In genomic region chr15:22942306-22942855, GRCh38 we compare ENCODE assay signal across 19 cellular contexts. TPM values are rescaled to one million over a fixed set of nuclear protein-coding genes. Genes with fewer than 3 reads are reported as not detected.
DNase-seq lines count a peak whose midpoint lies in the region; ATAC-seq and TF ChIP-seq lines count a peak whose summit lies in the region.
"Had no signal": no experiment of that assay in that cellular context is flagged by ENCODE, and none has a peak within 500 bp of the region (broad histone marks: within the 10 kb centered on the region; RNA-seq: fewer than 3 reads in every experiment).

No MANE protein-coding gene starts in this region.

- H3K27me3 ChIP-seq in GM23338 (ENCODE audit: insufficient read depth) (no peaks in the 10 kb centered on the region), dorsolateral prefrontal cortex (no peaks in the 10 kb centered on the region)

- H3K4me3 Mint-ChIP-seq in GM23338: no peak overlapping the region
- H3K4me3 Mint-ChIP-seq: CD4-positive, alpha-beta T cell; H9 had no signal

- no peak overlapping the region for H2AFZ ChIP-seq in GM23338
- H2AFZ ChIP-seq: GM23248 had no signal

- intact Hi-C loops in dorsolateral prefrontal cortex (cut with DNase I) (no loop called here), posterior vena cava (cut with DNase I) (no loop called here)

- no peaks in the 10 kb centered on the region; the same call in 1 of the 2 replicates for H4K20me1 ChIP-seq in GM23338 (replicated peaks; ENCODE audit: insufficient read depth)

- H3K4me3 ChIP-seq in GM23338: no peak overlapping the region
- peak overlapping the region in 1 of 59 donors; percentile 12 for H3K4me3 ChIP-seq in dorsolateral prefrontal cortex
- H3K4me3 ChIP-seq: A549, GM12878, GM23248 had no signal

- peaks cover 4% of the 10 kb centered on the region; the same call in 1 of the 2 replicates for H3K4me1 ChIP-seq in GM23338 (ENCODE audit: insufficient read depth)
- H3K4me1 ChIP-seq: A549, Caco-2 had no signal

- no peaks in the 10 kb centered on the region; the same call in 1 of the 2 replicates for H3K36me3 ChIP-seq in GM23338 (ENCODE audit: insufficient read depth)

- peaks cover 3% of the 10 kb centered on the region for H3K27me3 Mint-ChIP-seq in GM23338 (ENCODE audit: insufficient read depth, low read depth, poor library complexity)
- H3K27me3 Mint-ChIP-seq: CD4-positive, alpha-beta T cell had no signal

- no peaks in the 10 kb centered on the region for H3K9me2 ChIP-seq in GM23338 (ENCODE audit: insufficient read depth)

- no peaks in the 10 kb centered on the region for H3F3A ChIP-seq in GM23338 (replicated peaks; ENCODE audit: low read depth)

- DNase-seq in NCI-H2029 (lab: John Stamatoyannopoulos, UW): peak; percentile 7
- DNase-seq in NCI-H2029 treated with DMSO at 0.1 percent for 48 hours (lab: John Stamatoyannopoulos, UW): no peak
- DNase-seq in GM23338 (ENCODE audit: low spot score): no peak
- DNase-seq in dorsolateral prefrontal cortex: no peak
- DNase-seq in posterior vena cava (ENCODE audit: low spot score): peak; percentile 67
- DNase-seq in DMS 273 treated with DMSO at 0.1 percent for 48 hours (lab: John Stamatoyannopoulos, UW): no peak
- DNase-seq: AML-193; Caco-2; CD4-positive, alpha-beta T cell; DND-41; EL; GM23248; H9 had no signal

- peaks cover 12% of the 10 kb centered on the region for H3K4me1 Mint-ChIP-seq in GM23338
- H3K4me1 Mint-ChIP-seq: H9 had no signal

- H3K27ac ChIP-seq in GM23338 (ENCODE audit: low read depth) (no peak overlapping the region), dorsolateral prefrontal cortex (peak overlapping the region in 33 of 59 donors; percentile 3 to 71 (median 46))
- H3K27ac ChIP-seq: 22Rv1, A549, C4-2B, GM23248 had no signal

- H3K27ac Mint-ChIP-seq in GM23338: no peak overlapping the region
- H3K27ac Mint-ChIP-seq: CD4-positive, alpha-beta T cell; H9 had no signal

- TF ChIP-seq CTCF in GM23338 (conservative IDR thresholded peaks at IDR 0.05; ENCODE audit: low read depth in 2 of 2): no peak
- TF ChIP-seq CTCF in dorsolateral prefrontal cortex (IDR thresholded peaks at IDR 0.05 in 54 of 56, conservative IDR thresholded peaks at IDR 0.05 in 2 of 56; ENCODE audit: low read depth in 1 of 56, partially characterized antibody in 56 of 56): no peak

- ATAC-seq in GM23338 (no peak), HG02798 (IDR thresholded peaks at IDR 0.05; ENCODE audit: poor library complexity, unreplicated experiment) (no peak), GM18909 (IDR thresholded peaks at IDR 0.05; ENCODE audit: poor library complexity, unreplicated experiment) (no peak)
- ATAC-seq: A549, GM12878 had no signal

- H3K9me3 Mint-ChIP-seq in GM23338: no peaks in the 10 kb centered on the region; the same call in 2 of the 3 replicates
- H3K9me3 Mint-ChIP-seq: CD4-positive, alpha-beta T cell; H9 had no signal

- H3K79me2 ChIP-seq in GM23338 (replicated peaks; ENCODE audit: insufficient read depth): peaks cover 3% of the 10 kb centered on the region; the same call in 1 of the 2 replicates

- H3K4me2 ChIP-seq in GM23338: 0 out of 2 replicates have a peak overlapping the region, but pooled peaks have one; percentile 49
- H3K4me2 ChIP-seq: A549 had no signal

- peaks cover 31% of the 10 kb centered on the region for H3K36me3 Mint-ChIP-seq in GM23338 (ENCODE audit: low read depth)

TF ChIP-seq in GM23338, 12 proteins besides CTCF, POLR2A, EP300 and RAD21:
- no peak for TF ChIP-seq EZH2 (IDR thresholded peaks at IDR 0.05; ENCODE audit: low read depth, unreplicated experiment)
TF ChIP-seq in GM23338: peak in this region for 0.

RNA-seq across cellular contexts. Expression of gene CYFIP1, which starts 37.8 kb away (rescaled TPM):
- 68.8 and 73.9 TPM in 2 replicates for total RNA-seq in GM23338 (2014; rRNA removed; shearing (Covaris generic))
- 19.8 and 20.0 TPM in 2 replicates for polyA plus RNA-seq in GM23338 (2016; fragmentation: Nextera tagmentation; extraction: Ambion mirVana)
- total RNA-seq in dorsolateral prefrontal cortex (100 to 1,000 TPM in 18 of 120 experiments, 10 to 100 TPM in 102; 46.3 to 138 (median 84.8) TPM), posterior vena cava (100 to 1,000 TPM; 116 to 119 TPM)

Comparison
In these comparisons a context has a peak if more than half of its experiments do, and no peak if none do; other contexts are left out.
1. DNase-seq: peak in NCI-H2029 (single experiment) and posterior vena cava (single experiment); none in NCI-H2029 treated with DMSO at 0.1 percent for 48 hours (single experiment), GM23338 (single experiment), dorsolateral prefrontal cortex (0 of 10) and DMS 273 treated with DMSO at 0.1 percent for 48 hours (single experiment).